12 cellular contexts compared by ENCODE assay signal in genomic region chr1:221724931-221725605, GRCh38. TPM values are rescaled to one million over a fixed set of nuclear protein-coding genes. Genes with fewer than 3 reads are reported as not detected.
DNase-seq lines count a peak whose midpoint lies in the region; ATAC-seq and TF ChIP-seq lines count a peak whose summit lies in the region.
"Had no signal": no experiment of that assay in that cellular context is flagged by ENCODE, and none has a peak within 500 bp of the region (broad histone marks: within the 10 kb centered on the region; RNA-seq: fewer than 3 reads in every experiment).

No MANE protein-coding gene starts in this region.

- ATAC-seq in Right ventricle myocardium superior (ENCODE audit: poor library complexity) (peak; percentile 80), HG03342 (IDR thresholded peaks at IDR 0.05; ENCODE audit: unreplicated experiment) (no peak)
- no peak for ATAC-seq in CD4-positive, alpha-beta T cell (ENCODE audit: poor library complexity)

- CTCF ChIA-PET in activated CD4-positive, alpha-beta memory T cell treated with anti-CD3 and anti-CD28 coated beads for 36 hours (lab: Charles Lee), result interaction anchor here (1.2 to 1.4 kb wide), 4 partner anchors 9 to 17 kb away, joined by 3 to 5 read pairs (median 4); partner anchors contain the start of gene DUSP10
- CTCF ChIA-PET in CD4-positive, alpha-beta T cell (lab: Charles Lee), result interaction anchor here (0.9 kb wide), 1 partner anchor 17 kb away, joined by 6 read pairs; the partner anchor contains the start of gene DUSP10

- H3K36me3 ChIP-seq in stomach, result no peaks in the 10 kb centered on the region

- DNase-seq in NK-92 treated with Interleukin-12 subunit alpha and Interleukin-12 subunit beta, amount 100 ng/mL, for 24 hours (lab: John Stamatoyannopoulos, UW), result peak; percentile 30
- DNase-seq in NK-92 (lab: John Stamatoyannopoulos, UW; ENCODE audit: unreplicated experiment) (no peak), Right ventricle myocardium superior (peak; percentile 68), stomach (no peak)
- DNase-seq in activated CD4-positive, alpha-beta memory T cell treated with anti-CD3 and anti-CD28 coated beads for 36 hours, result no peak
- DNase-seq in CD4-positive, alpha-beta T cell, result no peak
- no peak for DNase-seq in activated CD8-positive, alpha-beta memory T cell treated with anti-CD3 and anti-CD28 coated beads, Interleukin-2, amount 50 U/mL, for 48 hours
- DNase-seq: NCI-H146, T1000 had no signal

- no peak for TF ChIP-seq POLR2A in stomach (IDR thresholded peaks at IDR 0.05)

- H3K36me3 Mint-ChIP-seq in activated CD4-positive, alpha-beta memory T cell treated with anti-CD3 and anti-CD28 coated beads for 36 hours, result peaks cover 37% of the 10 kb centered on the region
- peaks cover 23% of the 10 kb centered on the region for H3K36me3 Mint-ChIP-seq in CD4-positive, alpha-beta T cell (ENCODE audit: low read depth)

- H3K4me3 Mint-ChIP-seq in activated CD4-positive, alpha-beta memory T cell treated with anti-CD3 and anti-CD28 coated beads for 36 hours, result no peak overlapping the region
- no peak overlapping the region for H3K4me3 Mint-ChIP-seq in CD4-positive, alpha-beta T cell

- H3K4me1 ChIP-seq in stomach, result peaks cover 5 to 36% (median 20%) of the 10 kb centered on the region in 4 donors

- intact Hi-C loops in activated CD4-positive, alpha-beta memory T cell treated with anti-CD3 and anti-CD28 coated beads for 36 hours (cut with micrococcal nuclease), result no loop called here
- intact Hi-C loops in Right ventricle myocardium superior (cut with DNase I), result no loop called here
- intact Hi-C loops in stomach (cut with DNase I; ENCODE audit: low total_unique reads), result no loop called here
- intact Hi-C loops in CD4-positive, alpha-beta T cell (cut with DNase I, micrococcal nuclease), result no loop called here

- 83 to 94% (median 89%) methylated on average over 4 of the region's 4 CpGs for WGBS in stomach, 5 donors

- H3K27me3 Mint-ChIP-seq in activated CD4-positive, alpha-beta memory T cell treated with anti-CD3 and anti-CD28 coated beads for 36 hours, result no peaks in the 10 kb centered on the region
- H3K27me3 Mint-ChIP-seq in CD4-positive, alpha-beta T cell, result no peaks in the 10 kb centered on the region
- H3K27me3 Mint-ChIP-seq: memory B cell had no signal

- no peaks in the 10 kb centered on the region for H3K27me3 ChIP-seq in stomach
- H3K27me3 ChIP-seq in CD4-positive, alpha-beta T cell (ENCODE audit: control insufficient read depth, insufficient read depth, low read length), result no peaks in the 10 kb centered on the region

- peak overlapping the region; percentile 96 for H3K27ac Mint-ChIP-seq in activated CD4-positive, alpha-beta memory T cell treated with anti-CD3 and anti-CD28 coated beads for 36 hours
- no peak overlapping the region for H3K27ac Mint-ChIP-seq in CD4-positive, alpha-beta T cell

- peaks cover 74% of the 10 kb centered on the region for H3K4me1 Mint-ChIP-seq in activated CD4-positive, alpha-beta memory T cell treated with anti-CD3 and anti-CD28 coated beads for 36 hours (ENCODE audit: low read depth)
- peaks cover 66% of the 10 kb centered on the region for H3K4me1 Mint-ChIP-seq in CD4-positive, alpha-beta T cell (ENCODE audit: low read depth)

- no peak for TF ChIP-seq CTCF in stomach (IDR thresholded peaks at IDR 0.05)
- TF ChIP-seq CTCF in CD4-positive, alpha-beta T cell (IDR thresholded peaks at IDR 0.05), result no peak

- H3K27ac ChIP-seq in stomach, result peak overlapping the region in 3 of 5 donors; percentile 35 to 58 (median 43)
- no peak overlapping the region for H3K27ac ChIP-seq in CD4-positive, alpha-beta T cell (ENCODE audit: low read depth, low read length)
- H3K27ac ChIP-seq: 22Rv1 had no signal

- POLR2A ChIA-PET in activated CD4-positive, alpha-beta memory T cell treated with anti-CD3 and anti-CD28 coated beads for 36 hours (lab: Charles Lee), result interaction anchor here (1.3 to 2.2 kb wide), 4 partner anchors 12 to 287 kb away, joined by 4 to 12 read pairs (median 7); partner anchors contain the start of gene DUSP10
- POLR2A ChIA-PET in CD4-positive, alpha-beta T cell (lab: Charles Lee), result interaction anchor here (0.6 to 6.7 kb wide), 5 partner anchors 11 to 721 kb away, joined by 3 to 103 read pairs (median 5); partner anchors contain the start of gene DUSP10

- H3K9me3 ChIP-seq in stomach, result peaks cover 0 to 8% (median 0%) of the 10 kb centered on the region in 4 donors
- peaks cover 9% of the 10 kb centered on the region for H3K9me3 ChIP-seq in CD4-positive, alpha-beta T cell (ENCODE audit: control insufficient read depth, low read length)

- no peak for TF ChIP-seq EP300 in stomach (IDR thresholded peaks at IDR 0.05)

- peaks cover 21% of the 10 kb centered on the region for H3K9me3 Mint-ChIP-seq in activated CD4-positive, alpha-beta memory T cell treated with anti-CD3 and anti-CD28 coated beads for 36 hours
- peaks cover 4% of the 10 kb centered on the region for H3K9me3 Mint-ChIP-seq in CD4-positive, alpha-beta T cell

- H3K4me3 ChIP-seq in stomach, result no peak overlapping the region

RNA-seq across cellular contexts. Expression of gene DUSP10, which starts 16.8 kb away (rescaled TPM):
- total RNA-seq in activated CD4-positive, alpha-beta memory T cell treated with anti-CD3 and anti-CD28 coated beads for 36 hours, result 1 to 10 TPM; 8.8 to 8.9 TPM
- total RNA-seq in Right ventricle myocardium superior, result 4.5 TPM
- total RNA-seq in stomach, result 10 to 100 TPM in 2 of 5 donors, 1 to 10 TPM in 3; 1.0 to 50.0 (median 8.3) TPM
- polyA plus RNA-seq in stomach, result 1 to 10 TPM; 2.4 to 3.1 (median 2.9) TPM
- total RNA-seq in CD4-positive, alpha-beta T cell, result 10 to 100 TPM; 66.9 to 70.9 TPM

Comparison
In these comparisons a context has a peak if more than half of its experiments do, and no peak if none do; other contexts are left out.
1. DNase-seq: peak in NK-92 treated with Interleukin-12 subunit alpha and Interleukin-12 subunit beta, amount 100 ng/mL, for 24 hours (single experiment) and Right ventricle myocardium superior (single experiment); none in NK-92 (single experiment), activated CD4-positive, alpha-beta memory T cell treated with anti-CD3 and anti-CD28 coated beads for 36 hours (single experiment), stomach (single experiment), CD4-positive, alpha-beta T cell (0 of 10) and activated CD8-positive, alpha-beta memory T cell treated with anti-CD3 and anti-CD28 coated beads, Interleukin-2, amount 50 U/mL, for 48 hours (single experiment).